3 cellular contexts compared by ENCODE assay signal in the genomic region with DNA sequence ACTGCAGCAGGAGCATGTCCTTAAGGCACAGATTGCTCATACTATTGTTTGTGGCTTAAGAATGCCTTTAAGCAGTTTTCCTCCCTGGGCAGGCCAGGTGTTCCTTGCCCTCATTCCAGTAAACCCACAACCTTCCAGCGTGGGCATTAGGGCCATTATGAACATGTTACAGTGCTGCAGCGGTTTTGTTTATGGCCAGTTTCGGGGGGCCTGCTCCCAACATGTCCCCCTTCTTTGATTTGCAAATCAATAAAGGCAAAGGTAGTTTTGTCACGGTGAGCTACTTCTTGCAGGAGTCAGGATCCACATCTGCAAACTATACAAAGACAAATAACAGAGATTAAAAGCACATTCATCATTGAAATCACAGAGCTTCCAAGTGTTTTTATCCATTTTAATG.
DNase-seq lines count a peak whose midpoint lies in the region; ATAC-seq, FAIRE-seq and TF ChIP-seq lines count a peak whose summit lies in the region.
"Not testable (repeated sequence)": the region's sequence is repeated elsewhere in the genome, so short reads cannot be mapped to it uniquely, and the experiment has no call there.

No MANE protein-coding gene starts in this region.

- peaks cover 12% of the 10 kb centered on the region for H3K4me1 Mint-ChIP-seq in endodermal cell

- not testable (repeated sequence) for H3K9ac ChIP-seq in endodermal cell (ENCODE audit: extremely low read depth, low read length, poor library complexity, severe bottlenecking); HepG2 (ENCODE audit: insufficient read depth, low read depth, low read length); mesendoderm (ENCODE audit: low read length)

- not testable (repeated sequence) for H3K27ac Mint-ChIP-seq in endodermal cell

- H3K4me3 ChIP-seq in endodermal cell (ENCODE audit: low read length) = peak overlapping the region; percentile 70
- not testable (repeated sequence) for H3K4me3 ChIP-seq in HepG2 (replicated peaks in 1 of 3; ENCODE audit: insufficient read depth in 1 of 3, low read depth in 2 of 3, low read length in 3 of 3); mesendoderm (ENCODE audit: low read length)

- H2BK15ac ChIP-seq in mesendoderm (replicated peaks; ENCODE audit: low read depth) = not testable (repeated sequence)

- H2BK5ac ChIP-seq in mesendoderm (ENCODE audit: low read length) = not testable (repeated sequence)

- not testable (repeated sequence) for H3K79me1 ChIP-seq in mesendoderm (ENCODE audit: low read length)

- not testable (repeated sequence) for H3K56ac ChIP-seq in mesendoderm (ENCODE audit: low read length)

- H3K4ac ChIP-seq in mesendoderm (ENCODE audit: low read depth, low read length) = not testable (repeated sequence)

- CTCF ChIA-PET in HepG2 (lab: Yijun Ruan, JAX; ENCODE audit: low intra/inter-chr PET ratio, low total read pairs) = not testable (repeated sequence)

- not testable (repeated sequence) for BruUV-seq in HepG2 (replicated peaks; lab: Mats Ljungman, UMichigan)

- H3K27ac ChIP-seq in endodermal cell (ENCODE audit: low read depth, low read length); HepG2 (ENCODE audit: extremely low read length, insufficient read depth, low read length); mesendoderm (ENCODE audit: low read depth, low read length): not testable (repeated sequence)

- 69% methylated on average over 4 of the region's 4 CpGs; no CpG with 5 or more reads in 1 of the 2 experiments for WGBS in endodermal cell (ENCODE audit: insufficient coverage in 1 of 2, insufficient read length in 1 of 2), 2 experiments
- 3% methylated on average over 4 of the region's 4 CpGs for WGBS in HepG2 (ENCODE audit: low lambda C conversion rate)
- WGBS in mesendoderm (ENCODE audit: extremely low coverage, insufficient coverage, low lambda C conversion rate) = no CpG with 5 or more reads among the region's 4 CpGs

- not testable (repeated sequence) for H3K23ac ChIP-seq in mesendoderm (ENCODE audit: low read length)

- DNase-seq in endodermal cell; HepG2 (ENCODE audit: low spot score): not testable (repeated sequence)
- peak; percentile 29 for DNase-seq in mesendoderm

- not testable (repeated sequence) for H3K4me1 ChIP-seq in endodermal cell (ENCODE audit: control insufficient read depth, insufficient read depth, low read length); HepG2 (ENCODE audit: insufficient read depth, low read length); mesendoderm (ENCODE audit: control insufficient read depth, low read depth, low read length)

- not testable (repeated sequence) for FAIRE-seq in HepG2 (lab: Jason Lieb, UNC)

- H2AK5ac ChIP-seq in mesendoderm (ENCODE audit: low read length) = not testable (repeated sequence)

- peaks cover 82% of the 10 kb centered on the region for H3K9me3 ChIP-seq in endodermal cell (ENCODE audit: control insufficient read depth, low read length)
- H3K9me3 ChIP-seq in HepG2 (ENCODE audit: low read length) = not testable (repeated sequence)

- POLR2A ChIA-PET in HepG2 (lab: Yijun Ruan, JAX) = not testable (repeated sequence)

- H3K36me3 ChIP-seq in endodermal cell (ENCODE audit: control insufficient read depth, insufficient read depth, low read length) = peaks cover 20% of the 10 kb centered on the region
- H3K36me3 ChIP-seq in HepG2 (replicated peaks in 1 of 2; ENCODE audit: control insufficient read depth in 1 of 2, insufficient read depth in 2 of 2, low read length in 2 of 2); mesendoderm (ENCODE audit: control insufficient read depth, insufficient read depth, low read length): not testable (repeated sequence)

- H3K79me2 ChIP-seq in HepG2 (ENCODE audit: insufficient read depth, low read length); mesendoderm (ENCODE audit: control insufficient read depth, insufficient read depth, low read length): not testable (repeated sequence)

- ATAC-seq in HepG2 = not testable (repeated sequence)

- TF ChIP-seq POLR2A in HepG2 (IDR thresholded peaks at IDR 0.05; ENCODE audit: insufficient read depth in 1 of 2, low read depth in 2 of 2, low read length in 2 of 2) = not testable (repeated sequence)

- not testable (repeated sequence) for H3K4me3 Mint-ChIP-seq in endodermal cell

- intact Hi-C loops in HepG2 (cut with micrococcal nuclease; ENCODE audit: unreplicated experiment) = not testable (repeated sequence)

- H2BK120ac ChIP-seq in mesendoderm (ENCODE audit: low read depth, low read length) = not testable (repeated sequence)

- H3K4me2 ChIP-seq in HepG2 (ENCODE audit: low read depth, low read length); mesendoderm (ENCODE audit: low read length): not testable (repeated sequence)

- not testable (repeated sequence) for TF ChIP-seq CTCF in endodermal cell (conservative IDR thresholded peaks at IDR 0.05); HepG2 (CRISPR knock-in tag; IDR thresholded peaks at IDR 0.05)

- H4K5ac ChIP-seq in mesendoderm (ENCODE audit: low read length) = not testable (repeated sequence)

- not testable (repeated sequence) for H3K27me3 Mint-ChIP-seq in endodermal cell (ENCODE audit: insufficient read depth)

- peaks cover 34% of the 10 kb centered on the region for H3K36me3 Mint-ChIP-seq in endodermal cell (ENCODE audit: low read depth)

- not testable (repeated sequence) for H4K8ac ChIP-seq in mesendoderm (ENCODE audit: low read depth, low read length)

- H3K9me3 Mint-ChIP-seq in endodermal cell = peaks cover 46% of the 10 kb centered on the region

- H3K18ac ChIP-seq in mesendoderm (ENCODE audit: low read length) = not testable (repeated sequence)

- TF ChIP-seq RAD21 in HepG2 (CRISPR knock-in tag; IDR thresholded peaks at IDR 0.05) = not testable (repeated sequence)

- TF ChIP-seq EP300 in HepG2 (IDR thresholded peaks at IDR 0.05; ENCODE audit: low read depth in 2 of 2, low read length in 2 of 2); HepG2 (CRISPR knock-in tag; IDR thresholded peaks at IDR 0.05; ENCODE audit: borderline replicate concordance): not testable (repeated sequence)

- not testable (repeated sequence) for H2AFZ ChIP-seq in HepG2 (ENCODE audit: low read length)

- H3K27me3 ChIP-seq in endodermal cell (ENCODE audit: control insufficient read depth, insufficient read depth, low read length, poor library complexity, severe bottlenecking); HepG2 (ENCODE audit: control insufficient read depth in 1 of 2, insufficient read depth in 2 of 2, low read length in 2 of 2); mesendoderm (ENCODE audit: insufficient read depth, low read length, poor library complexity): not testable (repeated sequence)

- H4K20me1 ChIP-seq in HepG2 (ENCODE audit: insufficient read depth, low read length) = not testable (repeated sequence)

- in situ Hi-C loops in HepG2 (cut with HindIII; ENCODE audit: extremely low pct_ligation_motif_present, low pct_unique_long_range_greater_than_20kb) = not testable (repeated sequence)

TF ChIP-seq in HepG2, 621 proteins besides CTCF, POLR2A, EP300 and RAD21:
- peak; percentile 99 for TF ChIP-seq ZNF816 (CRISPR knock-in tag; IDR thresholded peaks at IDR 0.05; ENCODE audit: borderline replicate concordance)
